Comparison of ENCODE assay signal across 8 cellular contexts in genomic region chr5:62046191-62046590, GRCh38.
"Had no signal": no experiment of that assay in that cellular context is flagged by ENCODE, and none has a peak within 500 bp of the region (broad histone marks: within the 10 kb centered on the region; RNA-seq: fewer than 3 reads in every experiment).

No MANE protein-coding gene starts in this region.

- H3K4me3 ChIP-seq: GM12878 had no signal

- ATAC-seq: GM12878 had no signal

- FAIRE-seq: G401.6, GM12878, GM12891, GM12892, GM18507, GM19239 had no signal

- DNase-seq: GDM1, GF-D8 had no signal
